ENCODE assay signal across 30 cellular contexts in the genomic region with DNA sequence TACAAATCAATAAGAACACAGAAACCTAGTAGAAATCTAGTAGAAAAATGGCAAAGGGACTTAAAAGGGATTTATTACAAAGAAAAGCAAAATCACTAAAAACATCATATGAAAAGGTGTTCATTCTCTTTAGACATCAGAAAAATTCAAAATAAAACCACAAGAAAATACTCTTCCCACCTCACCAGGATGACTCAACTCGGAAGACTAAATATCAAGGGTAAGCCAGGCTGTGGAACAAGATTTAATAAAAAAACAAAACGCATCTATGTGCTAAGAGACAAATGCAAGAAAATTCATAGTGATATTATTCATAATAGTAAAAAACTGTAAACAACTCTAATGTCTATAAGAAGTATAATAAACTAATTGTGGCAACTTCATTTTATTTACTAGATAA.
"Had no signal": no experiment of that assay in that cellular context is flagged by ENCODE, and none has a peak within 500 bp of the region (broad histone marks: within the 10 kb centered on the region; RNA-seq: fewer than 3 reads in every experiment).

No MANE protein-coding gene starts in this region.

- H3K79me2 ChIP-seq: parathyroid adenoma had no signal

- H3K27me3 ChIP-seq: neural progenitor cell, ovary, right lobe of liver, sigmoid colon, stomach, suprapubic skin, testis, tibial artery, transverse colon, upper lobe of right lung, uterus had no signal

- H3K36me3 ChIP-seq: neural progenitor cell, ovary, right lobe of liver, sigmoid colon, stomach, suprapubic skin, tibial artery, transverse colon, upper lobe of right lung, uterus had no signal

- ATAC-seq: naive thymus-derived CD8-positive, alpha-beta T cell; natural killer cell treated with Interleukin-12 subunit alpha and Interleukin-12 subunit beta and Interleukin-15 and Interleukin-18, amount 100 ng/mL, for 72 hours; psoas muscle; right cardiac atrium; right lobe of liver; stimulated activated effector memory CD8-positive, alpha-beta T cell treated with anti-CD3 and anti-CD28 coated beads, Interleukin-12 subunit alpha, Interleukin-12 subunit beta, amount 100 ng/mL, for 72 hours; stimulated activated naive B cell treated with anti-CD40 and anti-IgM and Interleukin-4, amounts not matched to agents 10 μg/mL and 1 μg/mL and 100 μg/mL, for 72 hours; upper lobe of right lung had no signal

- DNase-seq: naive thymus-derived CD8-positive, alpha-beta T cell; occipital lobe; ovary; posterior cingulate gyrus; psoas muscle; right cardiac atrium; right lobe of liver; sigmoid colon; small intestine; stimulated activated CD4-positive, alpha-beta T cell treated with anti-CD3 and anti-CD28 coated beads, Interleukin-15, amount 100 ng/mL, for 24 hours; stimulated activated CD4-positive, alpha-beta T cell treated with anti-CD3 and anti-CD28 coated beads, Interleukin-2, amount 100 ng/mL, for 24 hours; stimulated activated CD4-positive, alpha-beta T cell treated with anti-CD3 and anti-CD28 coated beads, Interleukin-2, amount 100 ng/mL, for 48 hours; stimulated activated CD4-positive, alpha-beta T cell treated with anti-CD3 and anti-CD28 coated beads, Interleukin-4, amount 100 ng/mL, for 24 hours; stimulated activated naive B cell treated with anti-CD40 and anti-IgM and Interleukin-4, amounts not matched to agents 10 μg/mL and 1 μg/mL and 100 μg/mL, for 72 hours; stimulated activated naive CD4-positive, alpha-beta T cell treated with Interleukin-2 at 50 U/mL for 16 hours; stomach; substantia nigra; testis; tibial artery; transverse colon; upper lobe of right lung; uterus had no signal

- H3K4me3 Mint-ChIP-seq: naive thymus-derived CD8-positive, alpha-beta T cell; natural killer cell treated with Interleukin-12 subunit alpha and Interleukin-12 subunit beta and Interleukin-15 and Interleukin-18, amount 100 ng/mL, for 72 hours; neural progenitor cell; stimulated activated effector memory CD8-positive, alpha-beta T cell treated with anti-CD3 and anti-CD28 coated beads, Interleukin-12 subunit alpha, Interleukin-12 subunit beta, amount 100 ng/mL, for 72 hours; stimulated activated naive B cell treated with anti-CD40 and anti-IgM and Interleukin-4, amounts not matched to agents 10 μg/mL and 1 μg/mL and 100 μg/mL, for 72 hours; stimulated activated naive CD8-positive, alpha-beta T cell treated with anti-CD3 and anti-CD28 coated beads, Interleukin-15, Interleukin-2, amounts not matched to agents 100 ng/mL and 50 ng/mL, for 24 hours; type B pancreatic cell had no signal

- H3K27ac Mint-ChIP-seq: naive thymus-derived CD8-positive, alpha-beta T cell; natural killer cell treated with Interleukin-12 subunit alpha and Interleukin-12 subunit beta and Interleukin-15 and Interleukin-18, amount 100 ng/mL, for 72 hours; neural progenitor cell; stimulated activated effector memory CD8-positive, alpha-beta T cell treated with anti-CD3 and anti-CD28 coated beads, Interleukin-12 subunit alpha, Interleukin-12 subunit beta, amount 100 ng/mL, for 72 hours; stimulated activated naive B cell treated with anti-CD40 and anti-IgM and Interleukin-4, amounts not matched to agents 10 μg/mL and 1 μg/mL and 100 μg/mL, for 72 hours; stimulated activated naive CD8-positive, alpha-beta T cell treated with anti-CD3 and anti-CD28 coated beads, Interleukin-15, Interleukin-2, amounts not matched to agents 100 ng/mL and 50 ng/mL, for 24 hours; type B pancreatic cell had no signal

- H3K4me2 ChIP-seq: neural progenitor cell had no signal

- H3K27me3 Mint-ChIP-seq: natural killer cell treated with Interleukin-12 subunit alpha and Interleukin-12 subunit beta and Interleukin-15 and Interleukin-18, amount 100 ng/mL, for 72 hours; progenitor cell of endocrine pancreas; stimulated activated naive B cell treated with anti-CD40 and anti-IgM and Interleukin-4, amounts not matched to agents 10 μg/mL and 1 μg/mL and 100 μg/mL, for 72 hours; stimulated activated naive CD8-positive, alpha-beta T cell treated with anti-CD3 and anti-CD28 coated beads, Interleukin-15, Interleukin-2, amounts not matched to agents 100 ng/mL and 50 ng/mL, for 24 hours; type B pancreatic cell had no signal

- H3K27ac ChIP-seq: neural progenitor cell, ovary, parathyroid adenoma, psoas muscle, right lobe of liver, sigmoid colon, stomach, suprapubic skin, tibial artery, transverse colon, upper lobe of right lung, uterus had no signal

- H3K4me1 Mint-ChIP-seq: naive thymus-derived CD8-positive, alpha-beta T cell; stimulated activated effector memory CD8-positive, alpha-beta T cell treated with anti-CD3 and anti-CD28 coated beads, Interleukin-12 subunit alpha, Interleukin-12 subunit beta, amount 100 ng/mL, for 72 hours; stimulated activated naive B cell treated with anti-CD40 and anti-IgM and Interleukin-4, amounts not matched to agents 10 μg/mL and 1 μg/mL and 100 μg/mL, for 72 hours had no signal

- H3K9ac ChIP-seq: neural progenitor cell, parathyroid adenoma had no signal

- H3K9me3 ChIP-seq: ovary, psoas muscle, right lobe of liver, sigmoid colon, stomach, suprapubic skin, testis, tibial artery, transverse colon, upper lobe of right lung, uterus had no signal

- H3K9me3 Mint-ChIP-seq: naive thymus-derived CD8-positive, alpha-beta T cell; natural killer cell treated with Interleukin-12 subunit alpha and Interleukin-12 subunit beta and Interleukin-15 and Interleukin-18, amount 100 ng/mL, for 72 hours; neural progenitor cell; stimulated activated effector memory CD8-positive, alpha-beta T cell treated with anti-CD3 and anti-CD28 coated beads, Interleukin-12 subunit alpha, Interleukin-12 subunit beta, amount 100 ng/mL, for 72 hours; stimulated activated naive CD8-positive, alpha-beta T cell treated with anti-CD3 and anti-CD28 coated beads, Interleukin-15, Interleukin-2, amounts not matched to agents 100 ng/mL and 50 ng/mL, for 24 hours; type B pancreatic cell had no signal

- H3K4me3 ChIP-seq: neural progenitor cell, ovary, psoas muscle, right lobe of liver, sigmoid colon, stomach, suprapubic skin, testis, tibial artery, transverse colon, upper lobe of right lung, uterus had no signal

- H2AFZ ChIP-seq: neural progenitor cell, parathyroid adenoma had no signal

- H3K36me3 Mint-ChIP-seq: naive thymus-derived CD8-positive, alpha-beta T cell; natural killer cell treated with Interleukin-12 subunit alpha and Interleukin-12 subunit beta and Interleukin-15 and Interleukin-18, amount 100 ng/mL, for 72 hours; neural progenitor cell; stimulated activated effector memory CD8-positive, alpha-beta T cell treated with anti-CD3 and anti-CD28 coated beads, Interleukin-12 subunit alpha, Interleukin-12 subunit beta, amount 100 ng/mL, for 72 hours; stimulated activated naive B cell treated with anti-CD40 and anti-IgM and Interleukin-4, amounts not matched to agents 10 μg/mL and 1 μg/mL and 100 μg/mL, for 72 hours; type B pancreatic cell had no signal

- H3K4me1 ChIP-seq: parathyroid adenoma, psoas muscle, right lobe of liver, sigmoid colon, stomach, suprapubic skin, testis, tibial artery, transverse colon, upper lobe of right lung, uterus had no signal
